9 cellular contexts compared by ENCODE assay signal in genomic region chr17:28494445-28495188, GRCh38. TPM values are rescaled to one million over a fixed set of nuclear protein-coding genes. Genes with fewer than 3 reads are reported as not detected.
DNase-seq lines count a peak whose midpoint lies in the region; ATAC-seq and TF ChIP-seq lines count a peak whose summit lies in the region.
"Had no signal": no experiment of that assay in that cellular context is flagged by ENCODE, and none has a peak within 500 bp of the region (broad histone marks: within the 10 kb centered on the region; RNA-seq: fewer than 3 reads in every experiment).

No MANE protein-coding gene starts in this region.

- H3K4me1 Mint-ChIP-seq in CD14-positive monocyte: no peaks in the 10 kb centered on the region

- no peak overlapping the region for H3K4me3 Mint-ChIP-seq in CD14-positive monocyte
- H3K4me3 Mint-ChIP-seq: IgD-negative memory B cell had no signal

- H3K9me3 ChIP-seq in GM23248 (ENCODE audit: low read depth): no peaks in the 10 kb centered on the region

- no peaks in the 10 kb centered on the region for H3K36me3 ChIP-seq in GM23248 (ENCODE audit: low read depth)

- H3K27ac Mint-ChIP-seq in CD14-positive monocyte: no peak overlapping the region
- H3K27ac Mint-ChIP-seq: IgD-negative memory B cell had no signal

- peaks cover 0 to 6% (median 2%) of the 10 kb centered on the region in 7 donors for H3K9me3 Mint-ChIP-seq in CD14-positive monocyte
- H3K9me3 Mint-ChIP-seq: IgD-negative memory B cell had no signal

- no peaks in the 10 kb centered on the region for H3F3A ChIP-seq in GM23248 (ENCODE audit: insufficient read depth)

- peak; percentile 68 for DNase-seq in CD14-positive monocyte (ENCODE audit: low spot score)
- DNase-seq in GM23248: peak; percentile 76
- DNase-seq in NCI-H2171 treated with DMSO at 0.1 percent for 48 hours (lab: John Stamatoyannopoulos, UW): peak; percentile 70
- DNase-seq in caudate nucleus (lab: John Stamatoyannopoulos, UW): peak in 55 of 61 donors; percentile 2 to 79 (median 46)
- peak; percentile 65 for DNase-seq in kidney tubule cell (ENCODE audit: low spot score)
- DNase-seq in stimulated activated CD4-positive, alpha-beta T cell treated with anti-CD3 and anti-CD28 coated beads, Interleukin-4, amount 100 ng/mL, for 24 hours: peak; percentile 83

- H3K4me2 ChIP-seq in GM23248 (ENCODE audit: unreplicated experiment): no peak overlapping the region

- peak; percentile 94 for TF ChIP-seq CTCF in CD14-positive monocyte (IDR thresholded peaks at IDR 0.05)

- ATAC-seq in activated CD4-positive, CD25-positive, alpha-beta regulatory T cell treated with anti-CD3 and anti-CD28 coated beads, Interleukin-2, amount 50 U/mL, for 24 hours: peak; percentile 76 to 84
- no peak for ATAC-seq in GM21825 (IDR thresholded peaks at IDR 0.05; ENCODE audit: unreplicated experiment)

- intact Hi-C loops in CD14-positive monocyte (cut with micrococcal nuclease): loop anchor here (2.0 kb wide), 3 partner anchors 46 to 118 kb away; no protein-coding TSS in a partner anchor

- H3K27me3 Mint-ChIP-seq in CD14-positive monocyte (ENCODE audit: low read depth in 3 of 3): peaks cover 1 to 6% (median 3%) of the 10 kb centered on the region in 3 donors

- no peaks in the 10 kb centered on the region for H4K20me1 ChIP-seq in GM23248 (ENCODE audit: insufficient read depth)

- no peak overlapping the region for H3K4me3 ChIP-seq in GM23248

- no peaks in the 10 kb centered on the region for H3K4me1 ChIP-seq in GM23248 (ENCODE audit: insufficient read depth)

- no peaks in the 10 kb centered on the region for H3K36me3 Mint-ChIP-seq in CD14-positive monocyte
- H3K36me3 Mint-ChIP-seq: IgD-negative memory B cell had no signal

- H3K9me2 ChIP-seq in GM23248 (ENCODE audit: insufficient read depth): no peaks in the 10 kb centered on the region

- H3K9ac ChIP-seq in GM23248: no peak overlapping the region

- H3K27me3 ChIP-seq in GM23248 (replicated peaks; ENCODE audit: insufficient read depth): no peaks in the 10 kb centered on the region

- WGBS in GM23248 (ENCODE audit: low coverage in 1 of 2, low lambda C conversion rate in 2 of 2, missing lambda C conversion rate in 2 of 2), 2 experiments: 22 to 26% methylated on average over 15 of the region's 15 CpGs

- H3K79me2 ChIP-seq in GM23248 (ENCODE audit: insufficient read depth): no peaks in the 10 kb centered on the region

- no peak overlapping the region for H3K27ac ChIP-seq in GM23248
- no peak overlapping the region for H3K27ac ChIP-seq in caudate nucleus (ENCODE audit: low read depth, low read length)

- no peak overlapping the region for H2AFZ ChIP-seq in GM23248

- in situ Hi-C loops in GM23248 (cut with MboI): no loop called here

RNA-seq across cellular contexts. Expression of gene FOXN1, which starts 11.5 kb away (rescaled TPM):
- polyA plus RNA-seq in CD14-positive monocyte (not detected), GM23248 (2016; fragmentation: Nextera tagmentation; extraction: Ambion mirVana) (not detected in 2 replicates)
- not detected in 2 replicates for total RNA-seq in GM23248 (2014; rRNA removed; shearing (Covaris generic))
- polyA plus RNA-seq: IgD-negative memory B cell had no signal

RNA-seq across cellular contexts. Expression of gene SLC13A2, which starts 21.2 kb away (rescaled TPM):
- polyA plus RNA-seq in CD14-positive monocyte (not detected), GM23248 (2016; fragmentation: Nextera tagmentation; extraction: Ambion mirVana) (not detected in 2 replicates)
- total RNA-seq in GM23248 (2014; rRNA removed; shearing (Covaris generic)): not detected in 2 replicates
- polyA plus RNA-seq: IgD-negative memory B cell had no signal

RNA-seq across cellular contexts. Expression of gene UNC119, which starts 57.8 kb away (rescaled TPM):
- polyA plus RNA-seq in CD14-positive monocyte (10 to 100 TPM; 77.5 to 80.2 TPM), GM23248 (2016; fragmentation: Nextera tagmentation; extraction: Ambion mirVana) (28.8 and 29.4 TPM in 2 replicates)
- total RNA-seq in GM23248 (2014; rRNA removed; shearing (Covaris generic)): 30.9 and 50.9 TPM in 2 replicates
